In the genomic region with DNA sequence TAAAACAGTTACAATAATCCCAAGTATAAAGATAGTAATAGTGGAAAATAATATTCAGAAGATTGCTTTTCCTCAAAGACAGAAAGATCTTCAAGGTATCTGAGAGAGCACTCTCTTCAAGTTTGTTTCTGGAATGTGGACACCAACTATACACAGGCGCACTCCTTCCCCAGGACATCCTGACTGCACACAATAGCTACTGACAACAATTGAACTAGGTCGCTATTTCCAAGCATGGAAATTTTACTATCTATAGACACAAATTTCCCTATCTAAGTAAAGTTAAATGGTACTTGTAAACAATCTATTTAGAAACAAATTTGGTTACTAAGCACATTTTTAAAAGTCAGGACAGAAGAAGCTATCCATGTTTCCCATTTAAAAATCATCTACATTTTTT, we compare ENCODE assay signal across 30 cellular contexts. TPM values are rescaled to one million over a fixed set of nuclear protein-coding genes. Genes with fewer than 3 reads are reported as not detected.
DNase-seq lines count a peak whose midpoint lies in the region; ATAC-seq and TF ChIP-seq lines count a peak whose summit lies in the region.
"Had no signal": no experiment of that assay in that cellular context is flagged by ENCODE, and none has a peak within 500 bp of the region (broad histone marks: within the 10 kb centered on the region; RNA-seq: fewer than 3 reads in every experiment).

No MANE protein-coding gene starts in this region.

- no peak for TF ChIP-seq POLR2A in heart left ventricle (IDR thresholded peaks at IDR 0.05)

- H3K27ac ChIP-seq in heart left ventricle = peak overlapping the region in 11 of 12 donors; percentile 12 to 71 (median 52)
- no peak overlapping the region for H3K27ac ChIP-seq in CD4-positive, alpha-beta T cell (ENCODE audit: low read depth, low read length)
- H3K27ac ChIP-seq: brain microvascular endothelial cell, colonic mucosa, KMS-11, ovary, SK-N-MC, WERI-Rb-1 had no signal

- POLR2A ChIA-PET in CD4-positive, alpha-beta T cell (lab: Charles Lee) = no interaction called here
- POLR2A ChIA-PET in T-cell (lab: Charles Lee) = no interaction called here

- H3K36me3 Mint-ChIP-seq in type B pancreatic cell = peaks cover 16% of the 10 kb centered on the region
- H3K36me3 Mint-ChIP-seq in CD4-positive, alpha-beta T cell (ENCODE audit: low read depth) = no peaks in the 10 kb centered on the region
- H3K36me3 Mint-ChIP-seq in T-cell = no peaks in the 10 kb centered on the region
- H3K36me3 Mint-ChIP-seq: CD8-positive, alpha-beta memory T cell had no signal

- 44 to 60% (median 51%) methylated on average over 2 of the region's 2 CpGs for WGBS in heart left ventricle, 4 donors

- intact Hi-C loops in heart left ventricle (cut with DNase I) = no loop called here
- intact Hi-C loops in Right ventricle myocardium inferior (cut with DNase I) = no loop called here
- intact Hi-C loops in CD4-positive, alpha-beta T cell (cut with DNase I, micrococcal nuclease) = no loop called here

- H3K27ac Mint-ChIP-seq in type B pancreatic cell = peak overlapping the region; percentile 73
- H3K27ac Mint-ChIP-seq in CD4-positive, alpha-beta T cell = no peak overlapping the region
- H3K27ac Mint-ChIP-seq in T-cell = no peak overlapping the region
- H3K27ac Mint-ChIP-seq: activated CD4-positive, alpha-beta T cell treated with anti-CD3 and anti-CD28 coated beads, Interleukin-2, amount 10 ng/mL, durations not matched to agents 24 days and 14 days; CD8-positive, alpha-beta memory T cell; stimulated activated naive CD8-positive, alpha-beta T cell treated with anti-CD3 and anti-CD28 coated beads, Interleukin-15, Interleukin-2, amounts not matched to agents 100 ng/mL and 50 ng/mL, for 24 hours had no signal

- H3K27me3 Mint-ChIP-seq in type B pancreatic cell (no peaks in the 10 kb centered on the region), T-cell (peaks cover 10 to 17% of the 10 kb centered on the region in 2 donors)
- H3K27me3 Mint-ChIP-seq in CD4-positive, alpha-beta T cell = peaks cover 33% of the 10 kb centered on the region

- H3K36me3 ChIP-seq in heart left ventricle = peaks cover 0 to 56% (median 0%) of the 10 kb centered on the region in 9 donors
- H3K36me3 ChIP-seq: adrenal gland, colonic mucosa, ovary, tibial artery, WERI-Rb-1 had no signal

- H3K4me3 ChIP-seq in heart left ventricle = no peak overlapping the region
- H3K4me3 ChIP-seq: adrenal gland, colonic mucosa, ovary, SK-N-MC, tibial artery had no signal

- H3K9me3 Mint-ChIP-seq in type B pancreatic cell (no peaks in the 10 kb centered on the region), T-cell (no peaks in the 10 kb centered on the region)
- no peaks in the 10 kb centered on the region for H3K9me3 Mint-ChIP-seq in CD4-positive, alpha-beta T cell
- H3K9me3 Mint-ChIP-seq: activated CD4-positive, alpha-beta T cell treated with anti-CD3 and anti-CD28 coated beads, Interleukin-2, amount 10 ng/mL, durations not matched to agents 24 days and 14 days; nephron; stimulated activated naive CD8-positive, alpha-beta T cell treated with anti-CD3 and anti-CD28 coated beads, Interleukin-15, Interleukin-2, amounts not matched to agents 100 ng/mL and 50 ng/mL, for 24 hours had no signal

- DNase-seq in heart left ventricle = no peak
- no peak for DNase-seq in Right ventricle myocardium inferior (ENCODE audit: missing footprints)
- DNase-seq in dermis microvascular lymphatic vessel endothelial cell (ENCODE audit: low read depth in 2 of 2) = peak; percentile 74 to 77
- DNase-seq in lung microvascular endothelial cell (ENCODE audit: low read depth in 2 of 2) = peak; percentile 76 to 82
- DNase-seq in type B pancreatic cell (ENCODE audit: extremely low spot score, unreplicated experiment) = no peak
- no peak for DNase-seq in CD4-positive, alpha-beta T cell
- no peak for DNase-seq in T-cell
- DNase-seq: activated CD4-positive, alpha-beta T cell treated with anti-CD3 and anti-CD28 coated beads, Interleukin-2, amount 10 ng/mL, durations not matched to agents 24 days and 14 days; activated naive CD4-positive, alpha-beta T cell treated with Interleukin-2 at 50 U/mL for 16 hours; activated T-cell treated with anti-CD3 and anti-CD28 coated beads, Interleukin-2, amount 50 U/mL, for 48 hours; AML-193; brain microvascular endothelial cell; CD8-positive, alpha-beta memory T cell; colonic mucosa; GOT3; head of caudate nucleus; left colon; NCI-H1436 treated with DMSO at 0.1 percent for 48 hours; NK-92 treated with Interleukin-12 subunit alpha and Interleukin-12 subunit beta, amount 100 ng/mL, for 24 hours; ovary; stimulated activated CD4-positive, alpha-beta T cell treated with anti-CD3 and anti-CD28 coated beads, Interleukin-15, amount 100 ng/mL, for 24 hours; tibial artery; WERI-Rb-1 had no signal

- CTCF ChIA-PET in CD4-positive, alpha-beta T cell (lab: Charles Lee) = no interaction called here
- CTCF ChIA-PET in T-cell (lab: Charles Lee) = no interaction called here

- H3K27me3 ChIP-seq in heart left ventricle = no peaks in the 10 kb centered on the region
- H3K27me3 ChIP-seq in CD4-positive, alpha-beta T cell (ENCODE audit: control insufficient read depth, insufficient read depth, low read length) = peaks cover 4% of the 10 kb centered on the region
- H3K27me3 ChIP-seq: adrenal gland, brain microvascular endothelial cell, colonic mucosa, ovary, tibial artery had no signal

- ATAC-seq in heart left ventricle (peak in 3 of 4 donors; percentile 66 to 81 (median 67)), Right ventricle myocardium inferior (no peak), T-cell (replicated peaks in 1 of 4) (no peak), HG03521 (IDR thresholded peaks at IDR 0.05; ENCODE audit: unreplicated experiment) (no peak)
- no peak for ATAC-seq in CD4-positive, alpha-beta T cell (ENCODE audit: poor library complexity)
- ATAC-seq: left colon, sciatic nerve had no signal

- no peaks in the 10 kb centered on the region for H3K9me3 ChIP-seq in heart left ventricle
- H3K9me3 ChIP-seq in CD4-positive, alpha-beta T cell (ENCODE audit: control insufficient read depth, low read length) = no peaks in the 10 kb centered on the region
- H3K9me3 ChIP-seq: adrenal gland, colonic mucosa, ovary, tibial artery had no signal

- peaks cover 0 to 82% (median 44%) of the 10 kb centered on the region in 12 donors for H3K4me1 ChIP-seq in heart left ventricle
- H3K4me1 ChIP-seq: adrenal gland, colonic mucosa had no signal

- TF ChIP-seq CTCF in heart left ventricle (IDR thresholded peaks at IDR 0.05) (no peak), type B pancreatic cell (conservative IDR thresholded peaks at IDR 0.05) (no peak)
- no peak for TF ChIP-seq CTCF in CD4-positive, alpha-beta T cell (IDR thresholded peaks at IDR 0.05)

- H3K4me3 Mint-ChIP-seq in type B pancreatic cell (no peak overlapping the region), T-cell (no peak overlapping the region)
- no peak overlapping the region for H3K4me3 Mint-ChIP-seq in CD4-positive, alpha-beta T cell
- H3K4me3 Mint-ChIP-seq: activated CD4-positive, alpha-beta T cell treated with anti-CD3 and anti-CD28 coated beads, Interleukin-2, amount 10 ng/mL, durations not matched to agents 24 days and 14 days; CD8-positive, alpha-beta memory T cell; nephron; stimulated activated naive CD8-positive, alpha-beta T cell treated with anti-CD3 and anti-CD28 coated beads, Interleukin-15, Interleukin-2, amounts not matched to agents 100 ng/mL and 50 ng/mL, for 24 hours had no signal

- H3K4me1 Mint-ChIP-seq in type B pancreatic cell (ENCODE audit: unreplicated experiment) (no peaks in the 10 kb centered on the region), T-cell (no peaks in the 10 kb centered on the region)
- H3K4me1 Mint-ChIP-seq in CD4-positive, alpha-beta T cell (ENCODE audit: low read depth) = no peaks in the 10 kb centered on the region
- H3K4me1 Mint-ChIP-seq: activated CD4-positive, alpha-beta T cell treated with anti-CD3 and anti-CD28 coated beads, Interleukin-2, amount 10 ng/mL, durations not matched to agents 24 days and 14 days; CD8-positive, alpha-beta memory T cell; nephron had no signal

RNA-seq across cellular contexts. Expression of a gene that starts 19.1 kb away (rescaled TPM):
- total RNA-seq in heart left ventricle (10 to 100 TPM; 21.9 to 35.7 (median 29.7) TPM), Right ventricle myocardium inferior (27.5 TPM), dermis microvascular lymphatic vessel endothelial cell (171 and 226 TPM in 2 replicates), lung microvascular endothelial cell (144 and 201 TPM in 2 replicates), type B pancreatic cell (ENCODE audit: low replicate concordance) (42.7 and 213 TPM in 2 replicates), T-cell (under 1 TPM in 3 of 5 donors, not detected in 2; 0.13 to 0.54 (median 0.18) TPM)
- polyA plus RNA-seq in heart left ventricle = 10 to 100 TPM; 11.0 to 12.5 TPM
- total RNA-seq in CD4-positive, alpha-beta T cell = not detected
- total RNA-seq: activated CD4-positive, alpha-beta T cell treated with anti-CD3 and anti-CD28 coated beads, Interleukin-2, amount 10 ng/mL, durations not matched to agents 24 days and 14 days; CD8-positive, alpha-beta memory T cell had no signal
- polyA plus RNA-seq: CD8-positive, alpha-beta memory T cell had no signal

Comparison
In these comparisons a context has a peak if more than half of its experiments do, and no peak if none do; other contexts are left out.
1. ATAC-seq: peak in heart left ventricle (3 of 4); none in Right ventricle myocardium inferior (single experiment), CD4-positive, alpha-beta T cell (single experiment), T-cell (0 of 4) and HG03521 (single experiment).
2. DNase-seq: peak in dermis microvascular lymphatic vessel endothelial cell (2 of 2) and lung microvascular endothelial cell (2 of 2); none in heart left ventricle (0 of 5), Right ventricle myocardium inferior (single experiment), type B pancreatic cell (single experiment), CD4-positive, alpha-beta T cell (0 of 10) and T-cell (0 of 34).
3. RNA of a gene that starts 19.1 kb away (total RNA-seq): 144 to 201 TPM in lung microvascular endothelial cell, 171 to 226 TPM in dermis microvascular lymphatic vessel endothelial cell, 42.7 to 213 TPM in type B pancreatic cell, 21.9 to 35.7 TPM in heart left ventricle and 27.5 TPM in Right ventricle myocardium inferior (single experiment); 0.13 to 0.54 TPM in T-cell and not detected in CD4-positive, alpha-beta T cell; every median in the first group is over 10 times any median in the second.